10 cellular contexts compared by ENCODE assay signal in genomic region chr2:231627384-231628156, GRCh38. TPM values are rescaled to one million over a fixed set of nuclear protein-coding genes. Genes with fewer than 3 reads are reported as not detected.
A peak's percentile ranks its signal among the peaks of the same experiment; 100 is the strongest.
DNase-seq lines count a peak whose midpoint lies in the region; ATAC-seq, FAIRE-seq and TF ChIP-seq lines count a peak whose summit lies in the region.
"Had no signal": no experiment of that assay in that cellular context is flagged by ENCODE, and none has a peak within 500 bp of the region (broad histone marks: within the 10 kb centered on the region; RNA-seq: fewer than 3 reads in every experiment).

No MANE protein-coding gene starts in this region.

- H3K9me3 ChIP-seq in MM.1S (replicated peaks; ENCODE audit: insufficient read depth, low read length) (no peaks in the 10 kb centered on the region), GM12878 (replicated peaks; ENCODE audit: control insufficient read depth, insufficient read depth, low read length) (no peaks in the 10 kb centered on the region), keratinocyte (ENCODE audit: control insufficient read depth, low read depth, low read length) (no peaks in the 10 kb centered on the region)

- H3K79me2 ChIP-seq in MM.1S (ENCODE audit: low read length) (no peaks in the 10 kb centered on the region), GM12878 (ENCODE audit: control insufficient read depth, insufficient read depth, low read length) (no peaks in the 10 kb centered on the region), keratinocyte (ENCODE audit: control insufficient read depth, insufficient read depth, low read length) (no peaks in the 10 kb centered on the region)

- H3K27me3 ChIP-seq in MM.1S (replicated peaks; ENCODE audit: insufficient read depth, low read length) (no peaks in the 10 kb centered on the region), GM12878 (replicated peaks in 1 of 2; ENCODE audit: control insufficient read depth in 2 of 2, insufficient read depth in 2 of 2, low read length in 1 of 2) (no peaks in the 10 kb centered on the region), keratinocyte (ENCODE audit: control insufficient read depth, extremely low read depth, insufficient read depth, low read length) (no peaks in the 10 kb centered on the region)

- H3F3A ChIP-seq in MM.1S (ENCODE audit: insufficient read depth, low read length): no peaks in the 10 kb centered on the region

- dilution Hi-C loops in keratinocyte (cut with MboI; ENCODE audit: extremely low pct_ligation_motif_present, low sequenced_read_pairs): no loop called here

- RAD21 ChIA-PET in GM12878 (lab: Charles Lee; ENCODE audit: unreplicated experiment): interaction anchor here (1.1 to 1.8 kb wide), 3 partner anchors 14 to 87 kb away, joined by 3 to 6 read pairs (median 3); no protein-coding TSS in a partner anchor

- BruUV-seq in GM12878 (replicated peaks; lab: Mats Ljungman, UMichigan): no TSS peak

- no peak; the same call in 2 of the 3 replicates for ATAC-seq in GM12878
- no peak for ATAC-seq in GM18909 (IDR thresholded peaks at IDR 0.05; ENCODE audit: poor library complexity, unreplicated experiment)
- no peak for ATAC-seq in HG03457 (IDR thresholded peaks at IDR 0.05; ENCODE audit: unreplicated experiment)

- DNase-seq in MM.1S (no peak), GM12878 (ENCODE audit: low read depth, low spot score) (no peak), keratinocyte (ENCODE audit: low read depth, low spot score) (no peak), HEK293T (ENCODE audit: extremely low spot score) (no peak)
- DNase-seq: activated B cell treated with CpG ODN at 0.5 μM for 24 hours, Karpas-422 had no signal

- H3K9ac ChIP-seq in MM.1S (ENCODE audit: low read length): peak overlapping the region; percentile 16; the same call in 1 of the 2 replicates
- no peak overlapping the region for H3K9ac ChIP-seq in GM12878 (ENCODE audit: control insufficient read depth, insufficient read depth, low read length)
- H3K9ac ChIP-seq in keratinocyte (ENCODE audit: control insufficient read depth, extremely low read depth, insufficient read depth, low read length): no peak overlapping the region

- no peak overlapping the region; the same call in 1 of the 2 replicates for H3K27ac ChIP-seq in MM.1S (ENCODE audit: low read length)
- no peak overlapping the region for H3K27ac ChIP-seq in GM12878 (ENCODE audit: control insufficient read depth, insufficient read depth)
- H3K27ac ChIP-seq in keratinocyte (ENCODE audit: control insufficient read depth, insufficient read depth, low read length): no peak overlapping the region
- peak overlapping the region; percentile 19 for H3K27ac ChIP-seq in temporal lobe (ENCODE audit: low read depth, low read length)

- H3K9me1 ChIP-seq in keratinocyte (ENCODE audit: control insufficient read depth, extremely low read depth, insufficient read depth, low read length): no peaks in the 10 kb centered on the region

- 77% methylated on average over 11 of the region's 11 CpGs for WGBS in GM12878 (ENCODE audit: insufficient coverage, insufficient replicate concordance, low lambda C conversion rate, missing lambda C conversion rate)

- H3K4me1 ChIP-seq in MM.1S (ENCODE audit: low read length) (peaks cover 5% of the 10 kb centered on the region), GM12878 (ENCODE audit: control insufficient read depth, insufficient read depth, low read length) (no peaks in the 10 kb centered on the region), keratinocyte (ENCODE audit: control insufficient read depth, extremely low read depth, insufficient read depth, low read length) (peaks cover 2% of the 10 kb centered on the region)

- SMC1A ChIA-PET in GM12878 (lab: Charles Lee; ENCODE audit: uncharacterized antibody, unreplicated experiment): interaction anchor here (1.2 to 1.5 kb wide), 3 partner anchors 13 to 44 kb away, joined by 3 to 4 read pairs (median 4); no protein-coding TSS in a partner anchor

- no peak for TF ChIP-seq RAD21 in GM12878 (IDR thresholded peaks at IDR 0.05; ENCODE audit: insufficient read depth, low read depth, low read length)

- H2AFZ ChIP-seq in MM.1S (ENCODE audit: low read length) (peak overlapping the region; percentile 64), GM12878 (ENCODE audit: control insufficient read depth, low read depth, low read length) (peak overlapping the region; percentile 51), keratinocyte (ENCODE audit: control insufficient read depth, low read length) (peak overlapping the region; percentile 40)

- FAIRE-seq in GM12878 (lab: Jason Lieb, UNC) (no peak), keratinocyte (lab: Jason Lieb, UNC) (no peak)

- intact Hi-C loops in GM12878 (cut with micrococcal nuclease; ENCODE audit: unreplicated experiment): no loop called here

- no peak overlapping the region for H3K4me3 ChIP-seq in MM.1S (ENCODE audit: low read length)
- no peak overlapping the region for H3K4me3 ChIP-seq in GM12878
- H3K4me3 ChIP-seq in keratinocyte (ENCODE audit: control insufficient read depth in 2 of 3, extremely low read depth in 1 of 3, insufficient read depth in 2 of 3, low read depth in 1 of 3, low read length in 3 of 3): no peak overlapping the region

- no peak for TF ChIP-seq POLR2A in GM12878 (IDR thresholded peaks at IDR 0.05; ENCODE audit: low read depth, low read length)

- H4K20me1 ChIP-seq in MM.1S (ENCODE audit: insufficient read depth, low read length) (no peaks in the 10 kb centered on the region), GM12878 (ENCODE audit: control insufficient read depth, insufficient read depth) (no peaks in the 10 kb centered on the region), keratinocyte (ENCODE audit: control insufficient read depth, extremely low read depth, insufficient read depth, low read length) (no peaks in the 10 kb centered on the region)

- TF ChIP-seq CTCF in MM.1S (IDR thresholded peaks at IDR 0.05; ENCODE audit: low read length) (no peak), GM12878 (IDR thresholded peaks at IDR 0.05 in 2 of 3, conservative IDR thresholded peaks at IDR 0.05 in 1 of 3; ENCODE audit: control insufficient read depth in 2 of 3, extremely low read depth in 1 of 3, insufficient read depth in 1 of 3, low read depth in 3 of 3, low read length in 3 of 3) (no peak), keratinocyte (optimal IDR thresholded peaks at IDR 0.05 in 1 of 3, IDR thresholded peaks at IDR 0.05 in 1 of 3, conservative IDR thresholded peaks at IDR 0.05 in 1 of 3; ENCODE audit: extremely low read depth in 1 of 3, insufficient read depth in 2 of 3, low read length in 3 of 3) (no peak)

- no peaks in the 10 kb centered on the region for H3K36me3 ChIP-seq in MM.1S (replicated peaks; ENCODE audit: insufficient read depth, low read length)
- H3K36me3 ChIP-seq in GM12878 (ENCODE audit: control insufficient read depth in 2 of 2, insufficient read depth in 2 of 2, low read length in 1 of 2): no peaks in the 10 kb centered on the region
- H3K36me3 ChIP-seq in keratinocyte (ENCODE audit: control insufficient read depth in 2 of 2, extremely low read depth in 1 of 2, insufficient read depth in 2 of 2, low read length in 2 of 2): no peaks in the 10 kb centered on the region

- H3K4me2 ChIP-seq in MM.1S (ENCODE audit: low read depth, low read length): peak overlapping the region; percentile 49
- no peak overlapping the region for H3K4me2 ChIP-seq in GM12878 (ENCODE audit: control insufficient read depth, insufficient read depth)
- no peak overlapping the region for H3K4me2 ChIP-seq in keratinocyte (ENCODE audit: control insufficient read depth, extremely low read depth, insufficient read depth, low read depth, low read length)

- CTCF ChIA-PET in GM12878 (lab: Yijun Ruan, JAX) (interaction anchor here (0.6 to 4.1 kb wide), 7 partner anchors 14 to 126 kb away, joined by 3 to 15 read pairs (median 5); no protein-coding TSS in a partner anchor), HEK293T (lab: Yijun Ruan, JAX) (interaction anchor here (0.7 to 1.2 kb wide), 2 partner anchors 47 to 152 kb away, joined by 3 to 4 read pairs; no protein-coding TSS in a partner anchor)

- TF ChIP-seq EP300 in GM12878 (IDR thresholded peaks at IDR 0.05; ENCODE audit: borderline replicate concordance in 1 of 2, control insufficient read depth in 1 of 2, low read depth in 2 of 2, low read length in 2 of 2): no peak

- H3K9me2 ChIP-seq in MM.1S (replicated peaks; ENCODE audit: insufficient read depth, low read length): no peaks in the 10 kb centered on the region

- in situ Hi-C loops in GM12878 (cut with MboI): no loop called here

- POLR2A ChIA-PET in GM12878 (lab: Charles Lee): interaction anchor here (0.6 to 1.4 kb wide), 5 partner anchors 12 to 158 kb away, joined by 3 to 6 read pairs (median 3); no protein-coding TSS in a partner anchor
- POLR2A ChIA-PET in HEK293T (lab: Yijun Ruan, JAX): interaction anchor here (2.8 kb wide), 1 partner anchor 13 kb away, joined by 16 read pairs; no protein-coding TSS in a partner anchor

TF ChIP-seq in GM12878, 131 proteins besides CTCF, POLR2A, EP300 and RAD21 (continues in another document):
- no peak for TF ChIP-seq ZNF384 (IDR thresholded peaks at IDR 0.05; ENCODE audit: borderline replicate concordance, low read depth, low read length)

TF ChIP-seq in HEK293T, 16 proteins besides CTCF, POLR2A, EP300 and RAD21 (continues in another document):
- TF ChIP-seq TARDBP (IDR thresholded peaks at IDR 0.05): no peak

RNA-seq across cellular contexts. Expression of gene TEX44, which starts 34.9 kb away (rescaled TPM):
- not detected in 2 replicates for total RNA-seq in GM12878 (2013; cell fraction: nucleolus; rRNA removed)
- total RNA-seq in GM12878 (2014; rRNA removed) (not detected in 2 replicates), GM12878 (2014; rRNA removed; fragmentation: Illumina TruSeq; extraction: Trizol) (not detected in 2 replicates), GM12878 (2021) (not detected in 2 replicates), temporal lobe (not detected)
- not detected for polyA plus RNA-seq in GM12878 (2011; ENCODE audit: low read depth)
- polyA plus RNA-seq in GM12878 (2011; rRNA removed) (not detected in 2 replicates), GM12878 (2014; fragmentation: Illumina TruSeq; extraction: Trizol) (not detected in 2 replicates), GM12878 (2014; fragmentation: Nextera tagmentation; extraction: Ambion mirVana) (not detected), GM12878 (2014; rRNA removed) (not detected in 2 replicates), GM12878 (2016; fragmentation: Nextera tagmentation; extraction: Ambion mirVana) (not detected), keratinocyte (not detected in 3 replicates)
- not detected in 2 replicates for polyA plus RNA-seq in GM12878 (2011; cell fraction: cytosol; rRNA removed)
- not detected in 2 replicates for polyA plus RNA-seq in GM12878 (2011; cell fraction: nucleus; rRNA removed)
- 0.11 TPM in 1 of 2 replicates, not detected in the other for polyA plus RNA-seq in GM12878 (2012)
- not detected in 2 replicates for polyA minus RNA-seq in GM12878 (2011; rRNA and poly(A)+ RNA removed)
- polyA minus RNA-seq in GM12878 (2011; cell fraction: cytosol; rRNA and poly(A)+ RNA removed): not detected in 2 replicates
- not detected in 2 replicates for polyA minus RNA-seq in GM12878 (2011; cell fraction: nucleus; rRNA and poly(A)+ RNA removed)
- polyA plus RNA-seq in keratinocyte (2011; ENCODE audit: low read depth): not detected
- not detected in 2 replicates for polyA plus RNA-seq in keratinocyte (2011; cell fraction: cytosol; rRNA removed)
- not detected in 2 replicates for polyA plus RNA-seq in keratinocyte (2011; cell fraction: nucleus; rRNA removed)
- polyA plus RNA-seq in keratinocyte (2012; ENCODE audit: low replicate concordance): not detected in 2 replicates
- not detected in 3 replicates for polyA minus RNA-seq in keratinocyte
- polyA minus RNA-seq in keratinocyte (2011; cell fraction: cytosol; rRNA and poly(A)+ RNA removed): not detected
- polyA minus RNA-seq in keratinocyte (2011; cell fraction: nucleus; rRNA and poly(A)+ RNA removed): not detected in 2 replicates
- total RNA-seq: activated B cell treated with CpG ODN at 0.5 μM for 24 hours, progenitor cell of endocrine pancreas had no signal
